1 cellular context compared by ENCODE assay signal in the genomic region with DNA sequence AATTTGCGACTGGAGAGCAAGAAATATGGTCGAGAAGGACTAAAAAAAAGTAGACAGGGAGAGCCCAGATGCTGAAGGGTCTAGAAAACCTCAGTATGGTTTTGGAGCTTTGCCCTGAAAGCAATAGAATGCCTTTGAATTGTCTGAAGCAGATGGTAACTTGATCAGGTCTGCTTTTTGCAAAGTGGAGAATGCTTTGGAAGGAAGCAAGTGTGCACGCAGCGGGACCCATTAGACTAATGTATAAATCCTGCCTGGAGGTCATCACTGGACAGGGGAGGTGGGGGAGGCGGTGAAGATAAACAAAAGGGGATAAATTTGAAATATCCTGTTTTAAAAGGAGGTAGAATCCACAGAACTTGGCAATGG.
TF ChIP-seq lines count a peak whose summit lies in the region.

No MANE protein-coding gene starts in this region.

TF ChIP-seq in K562, 482 proteins besides CTCF, POLR2A, EP300 and RAD21:
- TF ChIP-seq, protein P1, sequence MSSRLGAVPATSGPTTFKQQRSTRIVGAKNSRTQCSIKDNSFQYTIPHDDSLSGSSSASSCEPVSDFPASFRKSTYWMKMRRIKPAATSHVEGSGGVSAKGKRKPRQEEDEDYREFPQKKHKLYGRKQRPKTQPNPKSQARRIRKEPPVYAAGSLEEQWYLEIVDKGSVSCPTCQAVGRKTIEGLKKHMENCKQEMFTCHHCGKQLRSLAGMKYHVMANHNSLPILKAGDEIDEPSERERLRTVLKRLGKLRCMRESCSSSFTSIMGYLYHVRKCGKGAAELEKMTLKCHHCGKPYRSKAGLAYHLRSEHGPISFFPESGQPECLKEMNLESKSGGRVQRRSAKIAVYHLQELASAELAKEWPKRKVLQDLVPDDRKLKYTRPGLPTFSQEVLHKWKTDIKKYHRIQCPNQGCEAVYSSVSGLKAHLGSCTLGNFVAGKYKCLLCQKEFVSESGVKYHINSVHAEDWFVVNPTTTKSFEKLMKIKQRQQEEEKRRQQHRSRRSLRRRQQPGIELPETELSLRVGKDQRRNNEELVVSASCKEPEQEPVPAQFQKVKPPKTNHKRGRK (tag; IDR thresholded peaks at IDR 0.05), result 0 out of 2 replicates have a peak, but pooled peaks have one; percentile 11
- TF ChIP-seq STAT5A (IDR thresholded peaks at IDR 0.05; ENCODE audit: borderline replicate concordance, low read length), result 0 out of 2 replicates have a peak, but pooled peaks have one; percentile 33
- peak; percentile 0 for TF ChIP-seq TBP (optimal IDR thresholded peaks at IDR 0.05; ENCODE audit: low read depth, low read length)
- peak; percentile 34; the same call in 1 of the 2 replicates for TF ChIP-seq NBN (IDR thresholded peaks at IDR 0.05; ENCODE audit: low read depth)
- TF ChIP-seq ZNF23 (CRISPR knock-in tag; IDR thresholded peaks at IDR 0.05), result no peak
- 0 out of 2 replicates have a peak, but pooled peaks have one; percentile 21 for TF ChIP-seq SMARCA4 (IDR thresholded peaks at IDR 0.05)
- peak; percentile 58; the same call in 1 of the 2 replicates for TF ChIP-seq NFRKB (IDR thresholded peaks at IDR 0.05; ENCODE audit: low read depth)
- TF ChIP-seq, protein P2, sequence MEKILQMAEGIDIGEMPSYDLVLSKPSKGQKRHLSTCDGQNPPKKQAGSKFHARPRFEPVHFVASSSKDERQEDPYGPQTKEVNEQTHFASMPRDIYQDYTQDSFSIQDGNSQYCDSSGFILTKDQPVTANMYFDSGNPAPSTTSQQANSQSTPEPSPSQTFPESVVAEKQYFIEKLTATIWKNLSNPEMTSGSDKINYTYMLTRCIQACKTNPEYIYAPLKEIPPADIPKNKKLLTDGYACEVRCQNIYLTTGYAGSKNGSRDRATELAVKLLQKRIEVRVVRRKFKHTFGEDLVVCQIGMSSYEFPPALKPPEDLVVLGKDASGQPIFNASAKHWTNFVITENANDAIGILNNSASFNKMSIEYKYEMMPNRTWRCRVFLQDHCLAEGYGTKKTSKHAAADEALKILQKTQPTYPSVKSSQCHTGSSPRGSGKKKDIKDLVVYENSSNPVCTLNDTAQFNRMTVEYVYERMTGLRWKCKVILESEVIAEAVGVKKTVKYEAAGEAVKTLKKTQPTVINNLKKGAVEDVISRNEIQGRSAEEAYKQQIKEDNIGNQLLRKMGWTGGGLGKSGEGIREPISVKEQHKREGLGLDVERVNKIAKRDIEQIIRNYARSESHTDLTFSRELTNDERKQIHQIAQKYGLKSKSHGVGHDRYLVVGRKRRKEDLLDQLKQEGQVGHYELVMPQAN (IDR thresholded peaks at IDR 0.05; ENCODE audit: borderline replicate concordance), result 0 out of 2 replicates have a peak, but pooled peaks have one; percentile 69
- no peak for TF ChIP-seq SIN3B (IDR thresholded peaks at IDR 0.05; ENCODE audit: low read depth)
- no peak for TF ChIP-seq MCM2 (IDR thresholded peaks at IDR 0.05; ENCODE audit: low read depth)
- TF ChIP-seq NFATC3 (IDR thresholded peaks at IDR 0.05), result 0 out of 2 replicates have a peak, but pooled peaks have one; percentile 7
- TF ChIP-seq ARID1B (IDR thresholded peaks at IDR 0.05), result peak; percentile 44; the same call in 1 of the 2 replicates
